ENCODE assay signal across 1 cellular context in the genomic region with DNA sequence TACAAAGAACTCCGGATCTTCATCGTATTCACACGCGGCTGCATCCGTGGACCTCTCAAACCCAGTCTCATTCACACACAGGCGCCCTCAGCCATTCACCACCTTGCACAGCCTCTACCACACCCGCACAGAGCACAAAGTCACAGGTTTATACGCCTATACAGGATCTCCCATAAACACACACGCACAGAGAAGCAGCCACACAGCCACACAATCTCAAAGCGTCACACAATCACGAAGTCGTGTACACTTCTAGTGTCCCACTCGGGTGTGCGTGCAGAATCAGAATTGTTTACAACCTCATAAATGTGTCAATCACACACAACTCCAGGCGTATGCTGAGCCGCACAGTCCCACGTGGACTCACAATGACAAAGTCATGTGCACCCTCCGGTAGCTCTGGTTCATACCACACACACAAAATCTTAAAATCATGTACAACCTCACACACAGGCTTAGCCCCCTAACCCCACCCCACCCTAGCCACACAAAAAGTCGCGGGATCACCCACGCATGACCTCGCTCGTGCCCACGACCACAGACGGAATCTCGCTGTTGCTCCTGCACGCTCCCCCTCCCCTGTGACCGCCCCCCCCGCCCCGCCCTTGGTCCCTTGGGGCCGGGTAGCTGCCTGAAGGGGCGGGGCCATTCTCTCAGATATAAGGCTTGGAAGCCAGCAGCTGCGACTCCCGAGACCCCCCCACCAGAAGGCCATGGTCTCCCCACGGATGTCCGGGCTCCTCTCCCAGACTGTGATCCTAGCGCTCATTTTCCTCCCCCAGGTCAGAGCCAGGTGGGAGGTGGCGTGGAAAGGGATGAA.
TF ChIP-seq lines count a peak whose summit lies in the region.

DLL3 (plus strand) TSS at position 686 of the 820 bp plus-strand sequence; CDS start at position 714, 28 bp downstream.

TF ChIP-seq in GM12878, 131 proteins besides CTCF, POLR2A, EP300 and RAD21 (continued from another document and continues in another):
- TF ChIP-seq, protein P1, sequence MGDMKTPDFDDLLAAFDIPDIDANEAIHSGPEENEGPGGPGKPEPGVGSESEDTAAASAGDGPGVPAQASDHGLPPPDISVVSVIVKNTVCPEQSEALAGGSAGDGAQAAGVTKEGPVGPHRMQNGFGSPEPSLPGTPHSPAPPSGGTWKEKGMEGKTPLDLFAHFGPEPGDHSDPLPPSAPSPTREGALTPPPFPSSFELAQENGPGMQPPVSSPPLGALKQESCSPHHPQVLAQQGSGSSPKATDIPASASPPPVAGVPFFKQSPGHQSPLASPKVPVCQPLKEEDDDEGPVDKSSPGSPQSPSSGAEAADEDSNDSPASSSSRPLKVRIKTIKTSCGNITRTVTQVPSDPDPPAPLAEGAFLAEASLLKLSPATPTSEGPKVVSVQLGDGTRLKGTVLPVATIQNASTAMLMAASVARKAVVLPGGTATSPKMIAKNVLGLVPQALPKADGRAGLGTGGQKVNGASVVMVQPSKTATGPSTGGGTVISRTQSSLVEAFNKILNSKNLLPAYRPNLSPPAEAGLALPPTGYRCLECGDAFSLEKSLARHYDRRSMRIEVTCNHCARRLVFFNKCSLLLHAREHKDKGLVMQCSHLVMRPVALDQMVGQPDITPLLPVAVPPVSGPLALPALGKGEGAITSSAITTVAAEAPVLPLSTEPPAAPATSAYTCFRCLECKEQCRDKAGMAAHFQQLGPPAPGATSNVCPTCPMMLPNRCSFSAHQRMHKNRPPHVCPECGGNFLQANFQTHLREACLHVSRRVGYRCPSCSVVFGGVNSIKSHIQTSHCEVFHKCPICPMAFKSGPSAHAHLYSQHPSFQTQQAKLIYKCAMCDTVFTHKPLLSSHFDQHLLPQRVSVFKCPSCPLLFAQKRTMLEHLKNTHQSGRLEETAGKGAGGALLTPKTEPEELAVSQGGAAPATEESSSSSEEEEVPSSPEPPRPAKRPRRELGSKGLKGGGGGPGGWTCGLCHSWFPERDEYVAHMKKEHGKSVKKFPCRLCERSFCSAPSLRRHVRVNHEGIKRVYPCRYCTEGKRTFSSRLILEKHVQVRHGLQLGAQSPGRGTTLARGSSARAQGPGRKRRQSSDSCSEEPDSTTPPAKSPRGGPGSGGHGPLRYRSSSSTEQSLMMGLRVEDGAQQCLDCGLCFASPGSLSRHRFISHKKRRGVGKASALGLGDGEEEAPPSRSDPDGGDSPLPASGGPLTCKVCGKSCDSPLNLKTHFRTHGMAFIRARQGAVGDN (IDR thresholded peaks at IDR 0.05): peak; percentile 29; the same call in 1 of the 2 replicates
- TF ChIP-seq, protein P2, sequence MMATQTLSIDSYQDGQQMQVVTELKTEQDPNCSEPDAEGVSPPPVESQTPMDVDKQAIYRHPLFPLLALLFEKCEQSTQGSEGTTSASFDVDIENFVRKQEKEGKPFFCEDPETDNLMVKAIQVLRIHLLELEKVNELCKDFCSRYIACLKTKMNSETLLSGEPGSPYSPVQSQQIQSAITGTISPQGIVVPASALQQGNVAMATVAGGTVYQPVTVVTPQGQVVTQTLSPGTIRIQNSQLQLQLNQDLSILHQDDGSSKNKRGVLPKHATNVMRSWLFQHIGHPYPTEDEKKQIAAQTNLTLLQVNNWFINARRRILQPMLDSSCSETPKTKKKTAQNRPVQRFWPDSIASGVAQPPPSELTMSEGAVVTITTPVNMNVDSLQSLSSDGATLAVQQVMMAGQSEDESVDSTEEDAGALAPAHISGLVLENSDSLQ (IDR thresholded peaks at IDR 0.05): peak; percentile 88
- TF ChIP-seq ZNF384 (IDR thresholded peaks at IDR 0.05; ENCODE audit: borderline replicate concordance, low read depth, low read length) (no peak), PAX5 (IDR thresholded peaks at IDR 0.05; ENCODE audit: borderline replicate concordance, low read depth, low read length) (peak; percentile 54; the same call in 1 of the 2 replicates), YY1 (IDR thresholded peaks at IDR 0.05; ENCODE audit: low read depth, low read length) (no peak), WRNIP1 (IDR thresholded peaks at IDR 0.05; ENCODE audit: borderline replicate concordance, low read depth, low read length) (no peak), SMAD5 (IDR thresholded peaks at IDR 0.05; ENCODE audit: low read depth) (no peak), MEF2B (IDR thresholded peaks at IDR 0.05; ENCODE audit: partially characterized antibody, poor library complexity, severe bottlenecking) (peak; percentile 87), HDAC2 (IDR thresholded peaks at IDR 0.05) (no peak), FOXM1 (IDR thresholded peaks at IDR 0.05; ENCODE audit: low read depth, low read length) (no peak), SMC3 (IDR thresholded peaks at IDR 0.05; ENCODE audit: borderline replicate concordance, low read length) (no peak), JUND (IDR thresholded peaks at IDR 0.05; ENCODE audit: low read depth, low read length) (no peak), ZZZ3 (IDR thresholded peaks at IDR 0.05; ENCODE audit: control insufficient read depth, insufficient read length, low read depth) (no peak), EGR1 (IDR thresholded peaks at IDR 0.05; ENCODE audit: borderline replicate concordance in 1 of 2, low read depth in 2 of 2, low read length in 2 of 2) (no peak), SPI1 (IDR thresholded peaks at IDR 0.05; ENCODE audit: borderline replicate concordance, insufficient read depth, low read depth, low read length) (no peak), IRF4 (IDR thresholded peaks at IDR 0.05; ENCODE audit: low read depth, low read length) (no peak), STAT3 (IDR thresholded peaks at IDR 0.05; ENCODE audit: low read depth, low read length) (no peak), POLR2AphosphoS5 (IDR thresholded peaks at IDR 0.05; ENCODE audit: low read length) (no peak), RELA (IDR thresholded peaks at IDR 0.05; ENCODE audit: borderline replicate concordance, partially characterized antibody) (no peak), MXI1 (IDR thresholded peaks at IDR 0.05; ENCODE audit: low read depth, low read length) (peak; percentile 75), SP1 (IDR thresholded peaks at IDR 0.05; ENCODE audit: low read depth, low read length) (no peak), EED (IDR thresholded peaks at IDR 0.05; ENCODE audit: low read depth) (no peak), RAD51 (IDR thresholded peaks at IDR 0.05) (peak; percentile 72), MEF2A (IDR thresholded peaks at IDR 0.05; ENCODE audit: insufficient read depth, low read depth, low read length) (no peak), HDAC6 (IDR thresholded peaks at IDR 0.05; ENCODE audit: unreplicated experiment) (no peak), ATF7 (IDR thresholded peaks at IDR 0.05; ENCODE audit: low read depth) (no peak), TCF3 (IDR thresholded peaks at IDR 0.05; ENCODE audit: borderline replicate concordance, insufficient read depth, low read depth, low read length) (no peak), RELB (IDR thresholded peaks at IDR 0.05; ENCODE audit: low read depth) (no peak), CUX1 (IDR thresholded peaks at IDR 0.05; ENCODE audit: insufficient replicate concordance, low read depth, low read length) (no peak), MYB (IDR thresholded peaks at IDR 0.05; ENCODE audit: borderline replicate concordance, low read depth, low read length) (no peak), SIN3A (IDR thresholded peaks at IDR 0.05; ENCODE audit: low read depth, low read length) (no peak), NFXL1 (IDR thresholded peaks at IDR 0.05; ENCODE audit: borderline replicate concordance) (no peak), KDM1A (IDR thresholded peaks at IDR 0.05; ENCODE audit: borderline replicate concordance) (no peak), ZNF217 (IDR thresholded peaks at IDR 0.05) (no peak), ZNF274 (IDR thresholded peaks at IDR 0.05; ENCODE audit: insufficient read depth, insufficient read length) (no peak), NFYA (IDR thresholded peaks at IDR 0.05; ENCODE audit: borderline replicate concordance, low read depth, low read length) (no peak), NRF1 (conservative IDR thresholded peaks at IDR 0.05; ENCODE audit: low read depth, low read length) (no peak)
- TF ChIP-seq, protein P3, sequence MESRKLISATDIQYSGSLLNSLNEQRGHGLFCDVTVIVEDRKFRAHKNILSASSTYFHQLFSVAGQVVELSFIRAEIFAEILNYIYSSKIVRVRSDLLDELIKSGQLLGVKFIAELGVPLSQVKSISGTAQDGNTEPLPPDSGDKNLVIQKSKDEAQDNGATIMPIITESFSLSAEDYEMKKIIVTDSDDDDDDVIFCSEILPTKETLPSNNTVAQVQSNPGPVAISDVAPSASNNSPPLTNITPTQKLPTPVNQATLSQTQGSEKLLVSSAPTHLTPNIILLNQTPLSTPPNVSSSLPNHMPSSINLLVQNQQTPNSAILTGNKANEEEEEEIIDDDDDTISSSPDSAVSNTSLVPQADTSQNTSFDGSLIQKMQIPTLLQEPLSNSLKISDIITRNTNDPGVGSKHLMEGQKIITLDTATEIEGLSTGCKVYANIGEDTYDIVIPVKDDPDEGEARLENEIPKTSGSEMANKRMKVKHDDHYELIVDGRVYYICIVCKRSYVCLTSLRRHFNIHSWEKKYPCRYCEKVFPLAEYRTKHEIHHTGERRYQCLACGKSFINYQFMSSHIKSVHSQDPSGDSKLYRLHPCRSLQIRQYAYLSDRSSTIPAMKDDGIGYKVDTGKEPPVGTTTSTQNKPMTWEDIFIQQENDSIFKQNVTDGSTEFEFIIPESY (IDR thresholded peaks at IDR 0.05): no peak
- TF ChIP-seq, protein P4, sequence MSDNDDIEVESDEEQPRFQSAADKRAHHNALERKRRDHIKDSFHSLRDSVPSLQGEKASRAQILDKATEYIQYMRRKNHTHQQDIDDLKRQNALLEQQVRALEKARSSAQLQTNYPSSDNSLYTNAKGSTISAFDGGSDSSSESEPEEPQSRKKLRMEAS (IDR thresholded peaks at IDR 0.05; ENCODE audit: low read depth, low read length): peak; percentile 48; the same call in 1 of the 2 replicates
- TF ChIP-seq, protein P5, sequence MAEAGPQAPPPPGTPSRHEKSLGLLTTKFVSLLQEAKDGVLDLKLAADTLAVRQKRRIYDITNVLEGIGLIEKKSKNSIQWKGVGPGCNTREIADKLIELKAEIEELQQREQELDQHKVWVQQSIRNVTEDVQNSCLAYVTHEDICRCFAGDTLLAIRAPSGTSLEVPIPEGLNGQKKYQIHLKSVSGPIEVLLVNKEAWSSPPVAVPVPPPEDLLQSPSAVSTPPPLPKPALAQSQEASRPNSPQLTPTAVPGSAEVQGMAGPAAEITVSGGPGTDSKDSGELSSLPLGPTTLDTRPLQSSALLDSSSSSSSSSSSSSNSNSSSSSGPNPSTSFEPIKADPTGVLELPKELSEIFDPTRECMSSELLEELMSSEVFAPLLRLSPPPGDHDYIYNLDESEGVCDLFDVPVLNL (IDR thresholded peaks at IDR 0.05; ENCODE audit: low read depth, low read length): no peak
- TF ChIP-seq, protein P6, sequence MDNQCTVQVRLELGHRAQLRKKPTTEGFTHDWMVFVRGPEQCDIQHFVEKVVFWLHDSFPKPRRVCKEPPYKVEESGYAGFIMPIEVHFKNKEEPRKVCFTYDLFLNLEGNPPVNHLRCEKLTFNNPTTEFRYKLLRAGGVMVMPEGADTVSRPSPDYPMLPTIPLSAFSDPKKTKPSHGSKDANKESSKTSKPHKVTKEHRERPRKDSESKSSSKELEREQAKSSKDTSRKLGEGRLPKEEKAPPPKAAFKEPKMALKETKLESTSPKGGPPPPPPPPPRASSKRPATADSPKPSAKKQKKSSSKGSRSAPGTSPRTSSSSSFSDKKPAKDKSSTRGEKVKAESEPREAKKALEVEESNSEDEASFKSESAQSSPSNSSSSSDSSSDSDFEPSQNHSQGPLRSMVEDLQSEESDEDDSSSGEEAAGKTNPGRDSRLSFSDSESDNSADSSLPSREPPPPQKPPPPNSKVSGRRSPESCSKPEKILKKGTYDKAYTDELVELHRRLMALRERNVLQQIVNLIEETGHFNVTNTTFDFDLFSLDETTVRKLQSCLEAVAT (IDR thresholded peaks at IDR 0.05): 0 out of 2 replicates have a peak, but pooled peaks have one; percentile 33
